In the genomic region with DNA sequence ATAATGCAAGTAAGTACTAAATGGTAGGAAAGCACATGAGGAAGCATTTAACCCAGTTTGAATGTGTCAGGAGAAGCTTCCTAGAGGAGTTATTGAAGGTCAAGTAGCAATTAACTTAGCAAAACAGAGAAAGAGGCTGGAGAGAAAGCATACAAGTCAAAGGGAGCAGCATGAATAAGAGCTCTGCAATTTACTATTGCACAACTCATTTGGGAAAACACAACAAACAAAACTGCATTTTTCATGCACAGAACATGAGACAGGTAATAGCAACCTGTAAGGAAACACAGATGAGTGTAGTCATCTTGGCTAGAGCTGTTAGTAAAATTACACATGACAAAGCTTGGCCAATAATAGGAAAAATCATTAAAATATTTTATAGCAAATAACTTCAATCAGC, we compare ENCODE assay signal across 27 cellular contexts.
DNase-seq lines count a peak whose midpoint lies in the region; ATAC-seq, FAIRE-seq and TF ChIP-seq lines count a peak whose summit lies in the region.
"Had no signal": no experiment of that assay in that cellular context is flagged by ENCODE, and none has a peak within 500 bp of the region (broad histone marks: within the 10 kb centered on the region; RNA-seq: fewer than 3 reads in every experiment).

No MANE protein-coding gene starts in this region.

- no peak overlapping the region for H3K4ac ChIP-seq in H1 (replicated peaks; ENCODE audit: insufficient read length, low read depth, low read length)

- no peaks in the 10 kb centered on the region for H4K20me1 ChIP-seq in H1 (replicated peaks in 1 of 2; ENCODE audit: control insufficient read depth in 1 of 2, insufficient read depth in 2 of 2, low read length in 2 of 2)

- TF ChIP-seq CTCF in H1 (IDR thresholded peaks at IDR 0.05; ENCODE audit: control extremely low read depth in 1 of 3, insufficient read depth in 1 of 3, low read depth in 1 of 3, low read length in 3 of 3) (no peak), left lung (IDR thresholded peaks at IDR 0.05) (no peak)

- H3K4me1 ChIP-seq in H1 (replicated peaks in 1 of 4; ENCODE audit: control insufficient read depth in 3 of 4, insufficient read depth in 4 of 4, low read length in 3 of 4) (no peaks in the 10 kb centered on the region), left lung (no peaks in the 10 kb centered on the region)
- H3K4me1 ChIP-seq: pancreas had no signal

- POLR2A ChIA-PET in H1 (lab: Charles Lee; ENCODE audit: partially characterized antibody) = no interaction called here

- H3K27me3 ChIP-seq in H1 (replicated peaks in 1 of 4; ENCODE audit: control insufficient read depth in 3 of 4, extremely low read depth in 1 of 4, insufficient read depth in 3 of 4, low read length in 3 of 4) (no peaks in the 10 kb centered on the region), left lung (no peaks in the 10 kb centered on the region)

- no peak overlapping the region for H2BK120ac ChIP-seq in H1 (replicated peaks; ENCODE audit: low read depth, low read length)

- H2BK5ac ChIP-seq in H1 (ENCODE audit: low read depth, low read length) = no peak overlapping the region

- ATAC-seq in left lung (peak; percentile 41), GM18873 (IDR thresholded peaks at IDR 0.05; ENCODE audit: low FRiP score, unreplicated experiment) (no peak), left lobe of liver (no peak)
- ATAC-seq: left colon; pancreas; right cardiac atrium; stimulated activated naive CD8-positive, alpha-beta T cell treated with anti-CD3 and anti-CD28 coated beads, Interleukin-15, amount 100 ng/mL, for 72 hours had no signal

- no peak overlapping the region for H2AK5ac ChIP-seq in H1 (ENCODE audit: low read depth, low read length)

- H3K4me3 ChIP-seq in H1 (ENCODE audit: extremely low read depth in 1 of 4, insufficient read depth in 2 of 4, low read depth in 3 of 4, low read length in 4 of 4) (no peak overlapping the region), left lung (no peak overlapping the region)
- H3K4me3 ChIP-seq: pancreas, thoracic aorta had no signal

- no peak overlapping the region for H4K5ac ChIP-seq in H1 (ENCODE audit: insufficient read length, low read depth, low read length)

- no peak overlapping the region for H3K4me2 ChIP-seq in H1 (ENCODE audit: insufficient read depth in 1 of 2, low read depth in 2 of 2, low read length in 2 of 2)

- no peak overlapping the region for H3K9ac ChIP-seq in H1 (replicated peaks in 1 of 4; ENCODE audit: extremely low read depth in 1 of 4, low read depth in 3 of 4, low read length in 3 of 4)

- no peak for FAIRE-seq in H1 (lab: Jason Lieb, UNC)
- FAIRE-seq: D721Med, urothelium cell line had no signal

- DNase-seq in DMS153 (lab: John Stamatoyannopoulos, UW) (peak; percentile 12), DMS153 treated with DMSO at 0.1 percent for 48 hours (lab: John Stamatoyannopoulos, UW; ENCODE audit: unreplicated experiment) (no peak), NCI-H69 (lab: John Stamatoyannopoulos, UW) (peak; percentile 79), H1 (ENCODE audit: low read depth in 1 of 2, low spot score in 2 of 2) (no peak), left lung (no peak), left lobe of liver (ENCODE audit: low spot score) (no peak), OCI-M1 (lab: John Stamatoyannopoulos, UW) (no peak)
- DNase-seq: activated CD4-positive, alpha-beta T cell treated with anti-CD3 and anti-CD28 coated beads, Interleukin-2, amount 50 U/mL, for 48 hours; activated CD4-positive, CD25-positive, alpha-beta regulatory T cell treated with anti-CD3 and anti-CD28 coated beads, Interleukin-2, amount 50 U/mL, for 72 hours; activated gamma-delta T cell treated with Interleukin-2 at 50 U/mL for 16 hours; activated T-cell treated with anti-CD3 and anti-CD28 coated beads, Interleukin-2, amount 50 U/mL, for 48 hours; hypothalamus; left colon; NCI-H1694; NCI-H2171; NCI-H526; pancreas; right cardiac atrium; SHP77; stimulated activated CD4-positive, alpha-beta T cell treated with anti-CD3 and anti-CD28 coated beads, Interleukin-1b, Interleukin-23, amount 100 ng/mL, for 48 hours; stimulated activated naive CD8-positive, alpha-beta T cell treated with anti-CD3 and anti-CD28 coated beads, Interleukin-15, amount 100 ng/mL, for 72 hours; T-helper 2 cell had no signal

- no peak overlapping the region for H3K18ac ChIP-seq in H1 (ENCODE audit: extremely low read depth, low read length)

- no peaks in the 10 kb centered on the region for H3K23me2 ChIP-seq in H1 (ENCODE audit: low read depth, low read length)

- no peak overlapping the region for H3K27ac ChIP-seq in H1 (ENCODE audit: low read depth, low read length)
- H3K27ac ChIP-seq in left lung = no peak overlapping the region
- H3K27ac ChIP-seq: 22Rv1, pancreas, thoracic aorta had no signal

- H2AFZ ChIP-seq in H1 (ENCODE audit: low read length) = no peak overlapping the region

- no peak overlapping the region for H2BK15ac ChIP-seq in H1 (ENCODE audit: low read length)

- H4K8ac ChIP-seq in H1 (ENCODE audit: extremely low read depth, insufficient read depth, low read length) = no peak overlapping the region

- H3K14ac ChIP-seq in H1 (ENCODE audit: insufficient read length) = no peak overlapping the region

- TF ChIP-seq POLR2A in H1 (IDR thresholded peaks at IDR 0.05; ENCODE audit: control extremely low read depth in 1 of 2, low read depth in 2 of 2, low read length in 2 of 2) = no peak

- intact Hi-C loops in left lung (cut with DNase I) = no loop called here

- no peaks in the 10 kb centered on the region for H3K9me3 ChIP-seq in H1 (ENCODE audit: insufficient read depth in 2 of 2, low read depth in 1 of 2, low read length in 1 of 2)
- no peaks in the 10 kb centered on the region for H3K9me3 ChIP-seq in left lung
- H3K9me3 ChIP-seq: pancreas, thoracic aorta had no signal

- H3K36me3 ChIP-seq in H1 (ENCODE audit: control insufficient read depth in 2 of 4, insufficient read depth in 4 of 4, low read length in 3 of 4) (no peaks in the 10 kb centered on the region), left lung (no peaks in the 10 kb centered on the region)
- H3K36me3 ChIP-seq: pancreas, thoracic aorta had no signal

- H3K79me1 ChIP-seq in H1 (ENCODE audit: low read depth, low read length) = no peaks in the 10 kb centered on the region

- H4K91ac ChIP-seq in H1 (replicated peaks; ENCODE audit: insufficient read length, low read length) = no peak overlapping the region

- H3K79me2 ChIP-seq in H1 (ENCODE audit: control insufficient read depth in 1 of 2, insufficient read depth in 2 of 2, low read length in 2 of 2) = no peaks in the 10 kb centered on the region

- TF ChIP-seq RAD21 in H1 (IDR thresholded peaks at IDR 0.05 in 1 of 2, conservative IDR thresholded peaks at IDR 0.05 in 1 of 2; ENCODE audit: low read depth in 2 of 2, low read length in 2 of 2) = no peak

- CTCF ChIA-PET in H1 (lab: Charles Lee; ENCODE audit: partially characterized antibody) = no interaction called here

- TF ChIP-seq EP300 in H1 (IDR thresholded peaks at IDR 0.05; ENCODE audit: borderline replicate concordance in 1 of 2, low read depth in 2 of 2, low read length in 2 of 2) = no peak

- no peak overlapping the region for H3K23ac ChIP-seq in H1 (ENCODE audit: insufficient read length)

- no peak overlapping the region for H2BK12ac ChIP-seq in H1 (ENCODE audit: low read depth, low read length)

- no peak overlapping the region for H2BK20ac ChIP-seq in H1 (ENCODE audit: low read length)

- H3K56ac ChIP-seq in H1 (replicated peaks; ENCODE audit: insufficient read length, low read depth, low read length) = no peak overlapping the region

TF ChIP-seq in H1, 55 proteins besides CTCF, POLR2A, EP300 and RAD21:
- TF ChIP-seq RFX5 (IDR thresholded peaks at IDR 0.05; ENCODE audit: borderline replicate concordance, low read depth, low read length) (no peak), CEBPB (IDR thresholded peaks at IDR 0.05; ENCODE audit: low read depth, low read length) (peak; percentile 35; the same call in 1 of the 2 replicates)

Comparison
In these comparisons a context has a peak if more than half of its experiments do, and no peak if none do; other contexts are left out.
1. DNase-seq: peak in DMS153 (single experiment) and NCI-H69 (single experiment); none in DMS153 treated with DMSO at 0.1 percent for 48 hours (single experiment), H1 (0 of 2), left lung (0 of 2), left lobe of liver (single experiment) and OCI-M1 (single experiment).